Comparison of ENCODE assay signal across 8 cellular contexts in the genomic region with DNA sequence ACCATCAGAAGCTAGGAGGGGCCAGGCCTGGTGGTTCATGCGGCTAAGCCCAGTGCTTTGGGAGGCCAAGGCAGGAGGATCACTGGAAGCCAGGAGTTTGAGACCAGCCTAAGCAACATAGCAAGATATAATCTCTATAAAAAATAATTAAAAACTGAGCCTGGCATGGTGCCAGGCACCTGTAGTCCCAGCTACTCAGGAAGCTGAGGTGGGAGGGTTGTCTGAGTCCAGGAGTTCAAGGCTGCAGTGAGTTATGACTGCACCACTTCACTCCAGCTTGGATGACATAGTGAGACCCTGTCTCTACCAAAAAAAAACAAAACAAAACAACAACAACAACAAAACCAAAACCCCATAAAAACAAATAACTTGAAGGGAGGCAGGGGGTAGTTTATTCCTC.
"Had no signal": no experiment of that assay in that cellular context is flagged by ENCODE, and none has a peak within 500 bp of the region (broad histone marks: within the 10 kb centered on the region; RNA-seq: fewer than 3 reads in every experiment).

No MANE protein-coding gene starts in this region.

- H3K4me3 ChIP-seq: GM12878 had no signal

- ATAC-seq: GM12878 had no signal

- DNase-seq: GDM1, GF-D8 had no signal

- FAIRE-seq: G401.6, GM12878, GM12891, GM12892, GM18507, GM19239 had no signal
